Comparison of ENCODE assay signal across 9 cellular contexts in the genomic region with DNA sequence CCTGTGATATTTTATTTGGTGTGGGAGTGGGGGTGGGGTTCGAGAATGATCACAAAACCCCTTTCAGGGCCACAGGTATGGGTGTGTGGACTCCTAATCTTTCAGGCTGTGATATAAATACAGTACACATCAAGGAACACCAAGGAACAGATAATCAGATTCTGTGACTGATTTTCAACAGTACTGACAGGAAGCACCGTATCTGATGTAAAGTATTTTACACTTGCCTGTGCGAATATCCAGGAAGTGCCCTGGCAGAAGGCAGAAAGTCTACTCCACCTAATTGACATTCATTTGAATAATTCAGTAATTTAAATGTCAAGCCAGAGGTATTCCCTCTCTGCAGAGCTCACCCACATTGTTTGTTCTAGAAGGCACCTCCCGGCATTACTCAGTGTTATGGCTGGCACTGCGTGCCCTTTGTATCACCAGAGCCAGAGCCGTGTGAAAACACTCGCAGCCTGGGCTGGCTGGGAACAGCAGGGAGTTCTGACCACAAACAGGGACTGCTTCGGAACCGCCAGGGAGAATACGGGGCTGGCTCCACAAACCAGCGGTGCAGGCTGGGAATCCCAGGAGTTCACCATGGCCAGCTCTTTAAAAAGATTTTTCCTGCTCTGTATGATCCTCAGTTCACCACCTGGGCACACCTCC.
DNase-seq lines count a peak whose midpoint lies in the region; ATAC-seq and TF ChIP-seq lines count a peak whose summit lies in the region.
"Had no signal": no experiment of that assay in that cellular context is flagged by ENCODE, and none has a peak within 500 bp of the region (broad histone marks: within the 10 kb centered on the region; RNA-seq: fewer than 3 reads in every experiment).

No MANE protein-coding gene starts in this region.

- H3K27ac ChIP-seq in RWPE2 (ENCODE audit: poor library complexity, severe bottlenecking): peak overlapping the region; percentile 7

- H3K27me3 ChIP-seq in RWPE2 (ENCODE audit: insufficient read depth, poor library complexity, severe bottlenecking): no peaks in the 10 kb centered on the region

- no peaks in the 10 kb centered on the region for H3K9me3 ChIP-seq in RWPE2 (ENCODE audit: severe bottlenecking)

- no peak for TF ChIP-seq CTCF in RWPE2 (IDR thresholded peaks at IDR 0.05; ENCODE audit: poor library complexity, severe bottlenecking)
- TF ChIP-seq CTCF in GM13977 (IDR thresholded peaks at IDR 0.05; ENCODE audit: extremely low read depth, insufficient read depth, missing control alignments): no peak

- intact Hi-C loops in posterior cingulate gyrus (cut with DNase I): loop anchor here (10.0 kb wide), 1 partner anchor 91 kb away; the partner anchor contains the start of gene ACVR1

- no peak overlapping the region for H3K4me3 ChIP-seq in RWPE2 (ENCODE audit: severe bottlenecking)

- H3K4me1 ChIP-seq in RWPE2 (ENCODE audit: insufficient read depth, poor library complexity, severe bottlenecking): peaks cover 33% of the 10 kb centered on the region

- DNase-seq in ELR (ENCODE audit: low read depth) (peak; percentile 22), RWPE2 (ENCODE audit: low spot score) (no peak), fibroblast of gingiva (ENCODE audit: low read depth) (peak; percentile 26), posterior cingulate gyrus (peak in 6 of 10 donors; percentile 21 to 87 (median 62)), GM13977 (ENCODE audit: low spot score) (no peak), NCI-H2227 treated with DMSO at 0.1 percent for 48 hours (lab: John Stamatoyannopoulos, UW) (no peak), GM19238 (ENCODE audit: insufficient read length, low spot score) (no peak)
- DNase-seq: activated CD4-positive, alpha-beta T cell treated with anti-CD3 and anti-CD28 coated beads, Interleukin-2, amount 50 U/mL, for 48 hours had no signal

- H3K36me3 ChIP-seq in RWPE2 (ENCODE audit: low read depth): peaks cover 6% of the 10 kb centered on the region; the same call in 1 of the 2 replicates

- ATAC-seq in RWPE2 (ENCODE audit: low read depth) (peak; percentile 72), HG02970 (IDR thresholded peaks at IDR 0.05; ENCODE audit: low FRiP score, unreplicated experiment) (no peak)

- in situ Hi-C loops in GM13977 (cut with MboI; ENCODE audit: low pct_unique_long_range_greater_than_20kb, low sequenced_read_pairs, unreplicated experiment): loop anchor here (25.0 kb wide), 1 partner anchor 228 kb away; no protein-coding TSS in a partner anchor

Comparison
In these comparisons a context has a peak if more than half of its experiments do, and no peak if none do; other contexts are left out.
1. DNase-seq: peak in ELR (single experiment), fibroblast of gingiva (single experiment) and posterior cingulate gyrus (6 of 10); none in RWPE2 (single experiment), GM13977 (single experiment), NCI-H2227 treated with DMSO at 0.1 percent for 48 hours (single experiment) and GM19238 (single experiment).